1 cellular context compared by ENCODE assay signal in genomic region chr5:157518963-157519362, GRCh38.
TF ChIP-seq lines count a peak whose summit lies in the region.

No MANE protein-coding gene starts in this region.

TF ChIP-seq in WTC11, 78 proteins besides CTCF, POLR2A, EP300 and RAD21 (continued from another document):
- TF ChIP-seq ZSCAN18 (CRISPR knock-in tag; IDR thresholded peaks at IDR 0.05) (no peak), GABPB1 (CRISPR knock-in tag; IDR thresholded peaks at IDR 0.05) (no peak), IRF2 (CRISPR knock-in tag; IDR thresholded peaks at IDR 0.05; ENCODE audit: borderline replicate concordance, low read depth) (no peak), NFYB (CRISPR knock-in tag; conservative IDR thresholded peaks at IDR 0.05; ENCODE audit: low read depth) (no peak), ZNF219 (CRISPR knock-in tag; IDR thresholded peaks at IDR 0.05; ENCODE audit: borderline replicate concordance) (no peak), E2F5 (CRISPR knock-in tag; IDR thresholded peaks at IDR 0.05) (no peak), ELF4 (CRISPR knock-in tag; IDR thresholded peaks at IDR 0.05; ENCODE audit: low read depth) (no peak), GTF2I (CRISPR knock-in tag; conservative IDR thresholded peaks at IDR 0.05) (no peak)
- TF ChIP-seq, protein P1, sequence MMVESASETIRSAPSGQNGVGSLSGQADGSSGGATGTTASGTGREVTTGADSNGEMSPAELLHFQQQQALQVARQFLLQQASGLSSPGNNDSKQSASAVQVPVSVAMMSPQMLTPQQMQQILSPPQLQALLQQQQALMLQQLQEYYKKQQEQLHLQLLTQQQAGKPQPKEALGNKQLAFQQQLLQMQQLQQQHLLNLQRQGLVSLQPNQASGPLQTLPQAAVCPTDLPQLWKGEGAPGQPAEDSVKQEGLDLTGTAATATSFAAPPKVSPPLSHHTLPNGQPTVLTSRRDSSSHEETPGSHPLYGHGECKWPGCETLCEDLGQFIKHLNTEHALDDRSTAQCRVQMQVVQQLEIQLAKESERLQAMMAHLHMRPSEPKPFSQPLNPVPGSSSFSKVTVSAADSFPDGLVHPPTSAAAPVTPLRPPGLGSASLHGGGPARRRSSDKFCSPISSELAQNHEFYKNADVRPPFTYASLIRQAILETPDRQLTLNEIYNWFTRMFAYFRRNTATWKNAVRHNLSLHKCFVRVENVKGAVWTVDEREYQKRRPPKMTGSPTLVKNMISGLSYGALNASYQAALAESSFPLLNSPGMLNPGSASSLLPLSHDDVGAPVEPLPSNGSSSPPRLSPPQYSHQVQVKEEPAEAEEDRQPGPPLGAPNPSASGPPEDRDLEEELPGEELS (CRISPR knock-in tag; IDR thresholded peaks at IDR 0.05): no peak
- TF ChIP-seq, protein P2, sequence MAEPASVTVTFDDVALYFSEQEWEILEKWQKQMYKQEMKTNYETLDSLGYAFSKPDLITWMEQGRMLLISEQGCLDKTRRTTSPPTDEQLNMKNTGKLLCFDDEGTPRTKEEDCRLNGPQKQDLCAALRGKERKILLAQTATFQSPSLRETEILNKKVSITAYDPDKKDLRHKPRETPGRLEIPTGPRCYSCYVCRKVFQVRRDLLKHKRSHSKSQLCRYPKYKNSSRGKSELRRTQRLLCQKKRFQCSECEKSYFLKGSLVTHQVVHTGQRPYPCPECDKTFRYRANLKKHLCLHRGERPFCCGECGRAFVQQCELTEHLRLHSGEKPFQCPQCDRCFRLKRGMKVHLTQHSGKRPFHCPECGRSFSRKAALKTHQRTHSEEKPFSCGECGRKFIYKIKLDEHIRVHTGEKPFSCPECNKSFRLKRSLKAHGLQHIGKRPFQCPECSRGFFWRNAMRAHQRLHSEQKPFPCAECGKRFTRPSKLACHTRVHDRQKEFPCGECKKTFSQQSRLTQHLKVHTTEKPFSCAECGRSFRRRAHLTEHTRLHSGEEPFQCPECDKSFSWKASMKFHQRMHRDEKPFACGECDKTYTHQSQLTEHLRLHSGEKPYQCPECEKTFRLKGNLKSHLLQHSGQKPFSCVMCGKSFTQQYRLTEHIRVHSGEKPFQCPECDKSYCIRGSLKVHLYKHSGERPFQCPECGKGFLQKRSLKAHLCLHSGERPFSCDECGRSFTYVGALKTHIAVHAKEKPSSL (CRISPR knock-in tag; conservative IDR thresholded peaks at IDR 0.05): no peak
- TF ChIP-seq, protein P3, sequence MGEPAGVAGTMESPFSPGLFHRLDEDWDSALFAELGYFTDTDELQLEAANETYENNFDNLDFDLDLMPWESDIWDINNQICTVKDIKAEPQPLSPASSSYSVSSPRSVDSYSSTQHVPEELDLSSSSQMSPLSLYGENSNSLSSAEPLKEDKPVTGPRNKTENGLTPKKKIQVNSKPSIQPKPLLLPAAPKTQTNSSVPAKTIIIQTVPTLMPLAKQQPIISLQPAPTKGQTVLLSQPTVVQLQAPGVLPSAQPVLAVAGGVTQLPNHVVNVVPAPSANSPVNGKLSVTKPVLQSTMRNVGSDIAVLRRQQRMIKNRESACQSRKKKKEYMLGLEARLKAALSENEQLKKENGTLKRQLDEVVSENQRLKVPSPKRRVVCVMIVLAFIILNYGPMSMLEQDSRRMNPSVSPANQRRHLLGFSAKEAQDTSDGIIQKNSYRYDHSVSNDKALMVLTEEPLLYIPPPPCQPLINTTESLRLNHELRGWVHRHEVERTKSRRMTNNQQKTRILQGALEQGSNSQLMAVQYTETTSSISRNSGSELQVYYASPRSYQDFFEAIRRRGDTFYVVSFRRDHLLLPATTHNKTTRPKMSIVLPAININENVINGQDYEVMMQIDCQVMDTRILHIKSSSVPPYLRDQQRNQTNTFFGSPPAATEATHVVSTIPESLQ (CRISPR knock-in tag; IDR thresholded peaks at IDR 0.05): no peak
